In genomic region chrX:154805696-154806091, GRCh38 we compare ENCODE assay signal across 8 cellular contexts. TPM values are rescaled to one million over a fixed set of nuclear protein-coding genes. Genes with fewer than 3 reads are reported as not detected.
DNase-seq lines count a peak whose midpoint lies in the region; ATAC-seq and TF ChIP-seq lines count a peak whose summit lies in the region.

No MANE protein-coding gene starts in this region.

- no peak overlapping the region for H3K14ac ChIP-seq in IMR-90 (replicated peaks; ENCODE audit: low read depth, low read length)

- no peak overlapping the region for H2AK9ac ChIP-seq in IMR-90 (replicated peaks; ENCODE audit: low read depth, low read length, poor library complexity)

- H4K91ac ChIP-seq in IMR-90 (ENCODE audit: insufficient read depth, low read depth, low read length) = no peak overlapping the region; the same call in 1 of the 2 replicates

- DNase-seq in IMR-90 (peak; percentile 21), mammary epithelial cell (no peak), NCI-H2081 (lab: John Stamatoyannopoulos, UW) (no peak), thyroid gland (no peak), NCI-H2107 treated with DMSO at 0.1 percent for 48 hours (lab: John Stamatoyannopoulos, UW; ENCODE audit: unreplicated experiment) (no peak)
- DNase-seq in activated CD4-positive, alpha-beta T cell treated with anti-CD3 and anti-CD28 coated beads for 4 hours = no peak

- H4K5ac ChIP-seq in IMR-90 (ENCODE audit: low read depth, low read length) = no peak overlapping the region

- H3K23ac ChIP-seq in IMR-90 (ENCODE audit: low read depth, low read length) = no peak overlapping the region

- no peak overlapping the region for H2BK20ac ChIP-seq in IMR-90 (ENCODE audit: low read depth, low read length)

- H3K9me1 ChIP-seq in IMR-90 (ENCODE audit: insufficient read depth, low read length) = peaks cover 3% of the 10 kb centered on the region

- POLR2A ChIA-PET in IMR-90 (lab: Charles Lee; ENCODE audit: unreplicated experiment) = no interaction called here

- BruUV-seq in IMR-90 (replicated peaks; lab: Mats Ljungman, UMichigan) = no TSS peak
- no TSS peak for BruUV-seq in mammary epithelial cell (replicated peaks; lab: Mats Ljungman, UMichigan)

- H4K20me1 ChIP-seq in BLaER1 treated with 17β-estradiol and CSF1 and Interleukin-3, amounts not matched to agents 10 nM and 100 nM = no peaks in the 10 kb centered on the region; a peak in 1 of 22 replicates
- no peaks in the 10 kb centered on the region for H4K20me1 ChIP-seq in IMR-90 (ENCODE audit: insufficient read depth, low read length)
- no peaks in the 10 kb centered on the region for H4K20me1 ChIP-seq in mammary epithelial cell (ENCODE audit: insufficient read depth, low read length)

- H2AFZ ChIP-seq in IMR-90 (replicated peaks; ENCODE audit: low read length, poor library complexity) (peak overlapping the region; percentile 91), mammary epithelial cell (ENCODE audit: low read depth, low read length) (peak overlapping the region; percentile 88)

- ATAC-seq in IMR-90 (ENCODE audit: low read depth) = peak; percentile 18

- no peak for TF ChIP-seq RAD21 in IMR-90 (IDR thresholded peaks at IDR 0.05; ENCODE audit: low read length)

- H3K27ac ChIP-seq in BLaER1 treated with 17β-estradiol and CSF1 and Interleukin-3, amounts not matched to agents 10 nM and 100 nM = peak overlapping the region in 5 of 11 experiments; percentile 16 to 88 (median 62); a peak in 7 of 22 replicates
- H3K27ac ChIP-seq in IMR-90 (ENCODE audit: insufficient read depth, low read length) (peak overlapping the region; percentile 65), mammary epithelial cell (ENCODE audit: insufficient read depth, low read depth, low read length) (no peak overlapping the region), mesodermal cell (ENCODE audit: low read depth, low read length, severe bottlenecking) (peak overlapping the region; percentile 36), thyroid gland (peak overlapping the region in 1 of 3 donors; percentile 55)

- peaks cover 17 to 19% of the 10 kb centered on the region in 2 experiments for H3K79me1 ChIP-seq in IMR-90 (ENCODE audit: low read depth in 1 of 2, low read length in 2 of 2)

- H3K4ac ChIP-seq in IMR-90 (ENCODE audit: low read depth, low read length) = no peak overlapping the region; the same call in 1 of the 2 replicates

- CTCF ChIA-PET in IMR-90 (lab: Yijun Ruan, JAX) = no interaction called here
- CTCF ChIA-PET in mammary epithelial cell (lab: Charles Lee; ENCODE audit: low non-redundant PET) = no interaction called here

- peaks cover 29 to 49% (median 38%) of the 10 kb centered on the region in 11 experiments for H3K9me3 ChIP-seq in BLaER1 treated with 17β-estradiol and CSF1 and Interleukin-3, amounts not matched to agents 10 nM and 100 nM (replicated peaks in 1 of 11)
- H3K9me3 ChIP-seq in IMR-90 (ENCODE audit: control insufficient read depth, insufficient read depth, low read length) = no peaks in the 10 kb centered on the region
- peaks cover 2% of the 10 kb centered on the region for H3K9me3 ChIP-seq in mammary epithelial cell (replicated peaks; ENCODE audit: insufficient read depth, low read length)
- H3K9me3 ChIP-seq in mesodermal cell (ENCODE audit: control insufficient read depth, low read length) = peaks cover 7% of the 10 kb centered on the region
- no peaks in the 10 kb centered on the region for H3K9me3 ChIP-seq in thyroid gland

- H2AK5ac ChIP-seq in IMR-90 (ENCODE audit: low read depth, low read length) = no peak overlapping the region

- H3K36me3 ChIP-seq in BLaER1 treated with 17β-estradiol and CSF1 and Interleukin-3, amounts not matched to agents 10 nM and 100 nM = no peaks in the 10 kb centered on the region
- H3K36me3 ChIP-seq in IMR-90 (ENCODE audit: control insufficient read depth, insufficient read depth, low read length) = no peaks in the 10 kb centered on the region
- H3K36me3 ChIP-seq in mammary epithelial cell (ENCODE audit: insufficient read depth, low read length) = no peaks in the 10 kb centered on the region
- H3K36me3 ChIP-seq in mesodermal cell (ENCODE audit: control insufficient read depth, insufficient read depth, low read length) = no peaks in the 10 kb centered on the region
- no peaks in the 10 kb centered on the region for H3K36me3 ChIP-seq in thyroid gland

- no peak overlapping the region; the same call in 1 of the 2 replicates for H3K18ac ChIP-seq in IMR-90 (ENCODE audit: low read depth, low read length)

- H3K4me1 ChIP-seq in BLaER1 treated with 17β-estradiol and CSF1 and Interleukin-3, amounts not matched to agents 10 nM and 100 nM = peaks cover 17 to 45% (median 38%) of the 10 kb centered on the region in 10 experiments
- H3K4me1 ChIP-seq in IMR-90 (ENCODE audit: control insufficient read depth, insufficient read depth, low read length) (peaks cover 6% of the 10 kb centered on the region), mammary epithelial cell (ENCODE audit: insufficient read depth, low read length) (peaks cover 12% of the 10 kb centered on the region), mesodermal cell (ENCODE audit: control insufficient read depth, insufficient read depth, low read length, poor library complexity, severe bottlenecking) (no peaks in the 10 kb centered on the region), thyroid gland (peaks cover 2 to 5% of the 10 kb centered on the region in 2 donors)

- dilution Hi-C loops in IMR-90 (cut with HindIII; ENCODE audit: low sequenced_read_pairs, unreplicated experiment) (no loop called here), mammary epithelial cell (cut with HindIII; ENCODE audit: low sequenced_read_pairs) (no loop called here)

- intact Hi-C loops in IMR-90 (cut with micrococcal nuclease) = no loop called here
- intact Hi-C loops in mammary epithelial cell (cut with micrococcal nuclease) = loop anchor here (1.0 kb wide), 1 partner anchor 43 kb away; the partner anchor contains the start of gene DKC1
- intact Hi-C loops in thyroid gland (cut with DNase I) = no loop called here

- H2BK15ac ChIP-seq in IMR-90 (ENCODE audit: low read depth, low read length) = no peak overlapping the region

- peak overlapping the region in 1 of 2 experiments; percentile 28; a peak in 1 of 4 replicates for H4K8ac ChIP-seq in IMR-90 (ENCODE audit: low read depth in 2 of 2, low read length in 2 of 2)

- no peak overlapping the region; the same call in 1 of the 2 replicates for H3K56ac ChIP-seq in IMR-90 (ENCODE audit: extremely low read depth, insufficient read depth, low read length)

- no peaks in the 10 kb centered on the region for H3K79me2 ChIP-seq in mammary epithelial cell (ENCODE audit: insufficient read depth, low read length)

- peak overlapping the region; percentile 74 to 93 (median 80) for H3K4me2 ChIP-seq in BLaER1 treated with 17β-estradiol and CSF1 and Interleukin-3, amounts not matched to agents 10 nM and 100 nM
- peak overlapping the region; percentile 79 for H3K4me2 ChIP-seq in IMR-90 (ENCODE audit: low read depth, low read length)
- peak overlapping the region; percentile 81 for H3K4me2 ChIP-seq in mammary epithelial cell (ENCODE audit: insufficient read depth, low read depth, low read length)

- peak overlapping the region; percentile 72 to 79 (median 75) for H3K4me3 ChIP-seq in BLaER1 treated with 17β-estradiol and CSF1 and Interleukin-3, amounts not matched to agents 10 nM and 100 nM
- H3K4me3 ChIP-seq in IMR-90 (ENCODE audit: insufficient read depth, low read depth, low read length) (peak overlapping the region; percentile 59), mammary epithelial cell (replicated peaks in 1 of 3; ENCODE audit: insufficient read depth in 1 of 3, low read depth in 2 of 3, low read length in 3 of 3) (peak overlapping the region; percentile 36 to 56 (median 55)), mesodermal cell (ENCODE audit: extremely low read depth, insufficient read depth, low read length, poor library complexity, severe bottlenecking) (peak overlapping the region; percentile 50), thyroid gland (replicated peaks in 1 of 3) (peak overlapping the region in 1 of 3 donors; percentile 52)

- in situ Hi-C loops in IMR-90 (cut with MboI; ENCODE audit: low sequenced_read_pairs) (no loop called here), mammary epithelial cell (cut with MboI; ENCODE audit: low sequenced_read_pairs in 2 of 2) (no loop called here)

- TF ChIP-seq CTCF in IMR-90 (conservative IDR thresholded peaks at IDR 0.05; ENCODE audit: low read depth, low read length) (no peak), mammary epithelial cell (conservative IDR thresholded peaks at IDR 0.05 in 1 of 2, IDR thresholded peaks at IDR 0.05 in 1 of 2; ENCODE audit: extremely low read depth in 1 of 2, insufficient read depth in 1 of 2, low read depth in 1 of 2, low read length in 2 of 2) (no peak), thyroid gland (IDR thresholded peaks at IDR 0.05) (no peak)

- H3K9ac ChIP-seq in BLaER1 treated with 17β-estradiol and CSF1 and Interleukin-3, amounts not matched to agents 10 nM and 100 nM = peak overlapping the region; percentile 64 to 92 (median 78); a peak in 21 of 22 replicates
- peak overlapping the region; percentile 43; the same call in 1 of the 2 replicates for H3K9ac ChIP-seq in IMR-90 (ENCODE audit: low read depth, low read length)
- no peak overlapping the region for H3K9ac ChIP-seq in mammary epithelial cell (ENCODE audit: insufficient read depth, low read length)

- peaks cover 36 to 83% (median 80%) of the 10 kb centered on the region in 11 experiments for H3K27me3 ChIP-seq in BLaER1 treated with 17β-estradiol and CSF1 and Interleukin-3, amounts not matched to agents 10 nM and 100 nM
- no peaks in the 10 kb centered on the region for H3K27me3 ChIP-seq in IMR-90 (ENCODE audit: control insufficient read depth, insufficient read depth, low read length)
- no peaks in the 10 kb centered on the region for H3K27me3 ChIP-seq in mammary epithelial cell (ENCODE audit: insufficient read depth, low read length)
- H3K27me3 ChIP-seq in thyroid gland = no peaks in the 10 kb centered on the region

- peak overlapping the region; percentile 41 for H2BK5ac ChIP-seq in IMR-90 (ENCODE audit: low read depth, low read length, poor library complexity, severe bottlenecking)

- TF ChIP-seq POLR2A in IMR-90 (IDR thresholded peaks at IDR 0.05; ENCODE audit: low read depth, low read length) (no peak), thyroid gland (IDR thresholded peaks at IDR 0.05) (no peak)

- H2BK120ac ChIP-seq in IMR-90 (ENCODE audit: low read depth, low read length) = no peak overlapping the region

- WGBS in IMR-90 (ENCODE audit: extremely low coverage in 2 of 2, insufficient read length in 1 of 2), 2 experiments = 29% methylated on average over 3 of the region's 13 CpGs; no CpG with 5 or more reads in 1 of the 2 experiments
- WGBS in mammary epithelial cell (ENCODE audit: low coverage, missing lambda C conversion rate) = 55% methylated on average over 6 of the region's 13 CpGs
- WGBS in mesodermal cell (ENCODE audit: insufficient coverage in 2 of 2), 2 experiments = 17 to 35% methylated on average over 2 to 4 of the region's 13 CpGs
- WGBS in thyroid gland, 2 donors = 9 to 47% methylated on average over 2 to 9 of the region's 13 CpGs

RNA-seq across cellular contexts. Expression of gene MPP1, which starts 0.4 kb away (rescaled TPM):
- total RNA-seq in IMR-90 (2012; rRNA removed) (36.4 and 43.0 TPM in 2 replicates), mammary epithelial cell (1 to 10 TPM; 8.2 to 9.7 TPM), thyroid gland (10 to 100 TPM; 26.8 to 47.3 (median 28.8) TPM)
- polyA plus RNA-seq in IMR-90 (2012; rRNA removed) (29.4 and 35.2 TPM in 2 replicates), mammary epithelial cell (8.7 TPM)
- polyA plus RNA-seq in IMR-90 (2012; cell fraction: cytosol; rRNA removed) = 18.5 and 21.3 TPM in 2 replicates
- 34.3 and 65.1 TPM in 2 replicates for polyA plus RNA-seq in IMR-90 (2012; cell fraction: nucleus; rRNA removed; ENCODE audit: low replicate concordance)
- 18.1 TPM for polyA minus RNA-seq in mammary epithelial cell
- 30.2 TPM for polyA plus RNA-seq in mesodermal cell (2013, experiment 1 of 2)
- polyA plus RNA-seq in mesodermal cell (2013, experiment 2 of 2) = 26.4 TPM

RNA-seq across cellular contexts. Expression of gene SMIM9, which starts 28.8 kb away (rescaled TPM):
- total RNA-seq in IMR-90 (2012; rRNA removed) (not detected in 2 replicates), mammary epithelial cell (not detected), thyroid gland (not detected)
- polyA plus RNA-seq in IMR-90 (2012; rRNA removed) (not detected in 2 replicates), mammary epithelial cell (not detected)
- polyA plus RNA-seq in IMR-90 (2012; cell fraction: cytosol; rRNA removed) = not detected in 2 replicates
- not detected in 2 replicates for polyA plus RNA-seq in IMR-90 (2012; cell fraction: nucleus; rRNA removed; ENCODE audit: low replicate concordance)
- not detected for polyA minus RNA-seq in mammary epithelial cell
- not detected for polyA plus RNA-seq in mesodermal cell (2013, experiment 1 of 2)
- polyA plus RNA-seq in mesodermal cell (2013, experiment 2 of 2) = not detected

RNA-seq across cellular contexts. Expression of gene DKC1, which starts 43.0 kb away (rescaled TPM):
- total RNA-seq in IMR-90 (2012; rRNA removed) = 63.8 and 66.7 TPM in 2 replicates
- polyA plus RNA-seq in IMR-90 (2012; rRNA removed) = 42.9 and 49.9 TPM in 2 replicates
- polyA plus RNA-seq in IMR-90 (2012; cell fraction: cytosol; rRNA removed) = 14.1 and 16.9 TPM in 2 replicates
- 17.0 and 55.5 TPM in 2 replicates for polyA plus RNA-seq in IMR-90 (2012; cell fraction: nucleus; rRNA removed; ENCODE audit: low replicate concordance)
- total RNA-seq in mammary epithelial cell = 10 to 100 TPM; 31.3 to 93.0 TPM
- 69.3 TPM for polyA plus RNA-seq in mammary epithelial cell
- 89.0 TPM for polyA minus RNA-seq in mammary epithelial cell
- 44.2 TPM for polyA plus RNA-seq in mesodermal cell (2013, experiment 1 of 2)
- polyA plus RNA-seq in mesodermal cell (2013, experiment 2 of 2) = 47.0 TPM
- 10 to 100 TPM; 33.8 to 41.5 (median 35.2) TPM for total RNA-seq in thyroid gland

RNA-seq across cellular contexts. Expression of gene GAB3, which starts 54.8 kb away (rescaled TPM):
- total RNA-seq in IMR-90 (2012; rRNA removed) = 1.9 and 2.2 TPM in 2 replicates
- polyA plus RNA-seq in IMR-90 (2012; rRNA removed) = 3.4 and 3.7 TPM in 2 replicates
- 0.56 and 0.63 TPM in 2 replicates for polyA plus RNA-seq in IMR-90 (2012; cell fraction: cytosol; rRNA removed)
- polyA plus RNA-seq in IMR-90 (2012; cell fraction: nucleus; rRNA removed; ENCODE audit: low replicate concordance) = 2.7 and 11.3 TPM in 2 replicates
- 1 to 10 TPM in 1 of 2 donors, under 1 TPM in 1; 0.61 to 2.8 TPM for total RNA-seq in mammary epithelial cell
- 0.28 TPM for polyA plus RNA-seq in mammary epithelial cell
- 0.26 TPM for polyA minus RNA-seq in mammary epithelial cell
- 1.6 TPM for polyA plus RNA-seq in mesodermal cell (2013, experiment 1 of 2)
- polyA plus RNA-seq in mesodermal cell (2013, experiment 2 of 2) = 1.2 TPM
- total RNA-seq in thyroid gland = 10 to 100 TPM in 1 of 4 donors, 1 to 10 TPM in 3; 5.8 to 10.2 (median 8.1) TPM
